3 cellular contexts compared by ENCODE assay signal in genomic region chr11:45180888-45181594, GRCh38.
TF ChIP-seq lines count a peak whose summit lies in the region.

No MANE protein-coding gene starts in this region.

TF ChIP-seq in A549, 52 proteins besides CTCF, POLR2A, EP300 and RAD21 (continues in another document):
- TF ChIP-seq BHLHE40 (IDR thresholded peaks at IDR 0.05; ENCODE audit: low read depth, low read length), result no peak
- TF ChIP-seq SREBF2 (IDR thresholded peaks at IDR 0.05), result no peak
- TF ChIP-seq SMC3 (IDR thresholded peaks at IDR 0.05), result no peak
- TF ChIP-seq RNF2 (IDR thresholded peaks at IDR 0.05; ENCODE audit: borderline replicate concordance, low read depth), result no peak
- no peak for TF ChIP-seq PBX3 (IDR thresholded peaks at IDR 0.05)
- TF ChIP-seq FOXS1 (CRISPR knock-in tag; IDR thresholded peaks at IDR 0.05), result no peak
- TF ChIP-seq JUNB (IDR thresholded peaks at IDR 0.05), result no peak
- TF ChIP-seq TFCP2L1 (CRISPR knock-in tag; IDR thresholded peaks at IDR 0.05), result no peak
- no peak for TF ChIP-seq HMGXB4 (CRISPR knock-in tag; IDR thresholded peaks at IDR 0.05; ENCODE audit: borderline replicate concordance)
- no peak for TF ChIP-seq HDAC2 (IDR thresholded peaks at IDR 0.05)
- no peak for TF ChIP-seq CHD4 (IDR thresholded peaks at IDR 0.05; ENCODE audit: borderline replicate concordance)
- TF ChIP-seq USF2 (IDR thresholded peaks at IDR 0.05), result no peak
- TF ChIP-seq RFX5 (IDR thresholded peaks at IDR 0.05), result no peak
- TF ChIP-seq TP53 (CRISPR knock-in tag; IDR thresholded peaks at IDR 0.05), result no peak
- TF ChIP-seq FOSL2 (IDR thresholded peaks at IDR 0.05), result no peak
- TF ChIP-seq FOSL2 (CRISPR knock-in tag; IDR thresholded peaks at IDR 0.05), result peak; percentile 86
- no peak for TF ChIP-seq BCL3 (IDR thresholded peaks at IDR 0.05)
- no peak for TF ChIP-seq PHF8 (IDR thresholded peaks at IDR 0.05; ENCODE audit: borderline replicate concordance, low read depth)
- no peak for TF ChIP-seq ZC3H11A (IDR thresholded peaks at IDR 0.05)
- TF ChIP-seq ZNF302 (CRISPR knock-in tag; IDR thresholded peaks at IDR 0.05), result no peak
- TF ChIP-seq RARB (CRISPR knock-in tag; IDR thresholded peaks at IDR 0.05), result no peak
- TF ChIP-seq MYC (IDR thresholded peaks at IDR 0.05; ENCODE audit: borderline replicate concordance, low read length), result 0 out of 2 replicates have a peak, but pooled peaks have one; percentile 31
- 0 out of 2 replicates have a peak, but pooled peaks have one; percentile 41 for TF ChIP-seq MAZ (IDR thresholded peaks at IDR 0.05; ENCODE audit: borderline replicate concordance, low read depth, low read length)

TF ChIP-seq in HCT116, 20 proteins besides CTCF, POLR2A, EP300 and RAD21:
- TF ChIP-seq REST (IDR thresholded peaks at IDR 0.05; ENCODE audit: low read depth) (no peak), SRF (IDR thresholded peaks at IDR 0.05; ENCODE audit: low read depth) (no peak), EZH2 (IDR thresholded peaks at IDR 0.05) (no peak), ELF1 (IDR thresholded peaks at IDR 0.05; ENCODE audit: borderline replicate concordance, low read depth) (no peak), JUND (IDR thresholded peaks at IDR 0.05) (no peak; the same call in 1 of the 2 replicates), TCF7L2 (IDR thresholded peaks at IDR 0.05; ENCODE audit: borderline replicate concordance, extremely low read depth, insufficient read depth, insufficient read length) (no peak), SIN3A (IDR thresholded peaks at IDR 0.05; ENCODE audit: low read depth) (no peak), ZFX (IDR thresholded peaks at IDR 0.05) (peak; percentile 54), CEBPB (IDR thresholded peaks at IDR 0.05; ENCODE audit: low read depth) (no peak), EGR1 (IDR thresholded peaks at IDR 0.05; ENCODE audit: low read depth) (no peak), ZNF274 (IDR thresholded peaks at IDR 0.05; ENCODE audit: low read depth, low read length) (no peak), MAX (IDR thresholded peaks at IDR 0.05) (peak; percentile 75), POLR2AphosphoS5 (IDR thresholded peaks at IDR 0.05; ENCODE audit: low read depth, low read length) (peak; percentile 65), SP1 (IDR thresholded peaks at IDR 0.05; ENCODE audit: low read depth) (0 out of 2 replicates have a peak, but pooled peaks have one; percentile 27), YY1 (IDR thresholded peaks at IDR 0.05; ENCODE audit: extremely low read depth, insufficient replicate concordance, low read depth, low read length) (no peak), FOSL1 (IDR thresholded peaks at IDR 0.05; ENCODE audit: low read depth) (peak; percentile 48; the same call in 1 of the 2 replicates), EZH2phosphoT487 (IDR thresholded peaks at IDR 0.05; ENCODE audit: borderline replicate concordance) (no peak), ZBTB33 (IDR thresholded peaks at IDR 0.05; ENCODE audit: extremely low read depth, insufficient replicate concordance, low read length) (no peak), CBX3 (IDR thresholded peaks at IDR 0.05; ENCODE audit: low read depth) (no peak), ATF3 (IDR thresholded peaks at IDR 0.05) (no peak)

TF ChIP-seq in HepG2, 621 proteins besides CTCF, POLR2A, EP300 and RAD21 (continues in another document):
- no peak for TF ChIP-seq ZNF383 (CRISPR knock-in tag; IDR thresholded peaks at IDR 0.05; ENCODE audit: borderline replicate concordance)
- TF ChIP-seq TMF1 (CRISPR knock-in tag; IDR thresholded peaks at IDR 0.05; ENCODE audit: low read depth), result no peak
- TF ChIP-seq MAZ (IDR thresholded peaks at IDR 0.05; ENCODE audit: borderline replicate concordance, low read depth, low read length), result no peak
- no peak; the same call in 1 of the 2 replicates for TF ChIP-seq MAZ (CRISPR knock-in tag; IDR thresholded peaks at IDR 0.05; ENCODE audit: low read depth)
- peak; percentile 65 for TF ChIP-seq DMAP1 (CRISPR knock-in tag; IDR thresholded peaks at IDR 0.05)
- TF ChIP-seq ZNF260 (CRISPR knock-in tag; IDR thresholded peaks at IDR 0.05; ENCODE audit: borderline replicate concordance, low read depth), result no peak
- TF ChIP-seq KDM4B (CRISPR knock-in tag; IDR thresholded peaks at IDR 0.05), result no peak
- TF ChIP-seq ZNF639 (CRISPR knock-in tag; conservative IDR thresholded peaks at IDR 0.05), result no peak
- no peak for TF ChIP-seq FOXO4 (CRISPR knock-in tag; conservative IDR thresholded peaks at IDR 0.05)
- TF ChIP-seq PCBP2 (optimal IDR thresholded peaks at IDR 0.05; ENCODE audit: low read depth, low read length, poor library complexity, severe bottlenecking), result no peak
- TF ChIP-seq NCOA5 (CRISPR knock-in tag; IDR thresholded peaks at IDR 0.05), result no peak
- no peak for TF ChIP-seq JARID2 (CRISPR knock-in tag; IDR thresholded peaks at IDR 0.05; ENCODE audit: insufficient replicate concordance)
- TF ChIP-seq ZNF607 (CRISPR knock-in tag; IDR thresholded peaks at IDR 0.05; ENCODE audit: borderline replicate concordance), result no peak
- TF ChIP-seq HOMEZ (CRISPR knock-in tag; IDR thresholded peaks at IDR 0.05; ENCODE audit: low read depth), result no peak
- TF ChIP-seq ZBTB3 (CRISPR knock-in tag; IDR thresholded peaks at IDR 0.05; ENCODE audit: borderline replicate concordance, low read depth), result no peak
- TF ChIP-seq MEF2D (CRISPR knock-in tag; IDR thresholded peaks at IDR 0.05), result 0 out of 2 replicates have a peak, but pooled peaks have one; percentile 54
- TF ChIP-seq ZNF318 (CRISPR knock-in tag; IDR thresholded peaks at IDR 0.05), result no peak
- peak; percentile 42 for TF ChIP-seq ZNF781 (CRISPR knock-in tag; IDR thresholded peaks at IDR 0.05; ENCODE audit: borderline replicate concordance, not compliant biosample characterization)
- TF ChIP-seq ZNF691 (CRISPR knock-in tag; IDR thresholded peaks at IDR 0.05; ENCODE audit: borderline replicate concordance, low read depth), result no peak
- TF ChIP-seq NR2C2 (CRISPR knock-in tag; IDR thresholded peaks at IDR 0.05; ENCODE audit: borderline replicate concordance), result peak; percentile 33; the same call in 1 of the 2 replicates
- TF ChIP-seq PAWR (CRISPR knock-in tag; IDR thresholded peaks at IDR 0.05; ENCODE audit: borderline replicate concordance), result no peak
- TF ChIP-seq JDP2 (CRISPR knock-in tag; IDR thresholded peaks at IDR 0.05; ENCODE audit: borderline replicate concordance), result no peak
- TF ChIP-seq ZSCAN21 (CRISPR knock-in tag; IDR thresholded peaks at IDR 0.05; ENCODE audit: borderline replicate concordance), result no peak
- no peak for TF ChIP-seq ZNF510 (CRISPR knock-in tag; IDR thresholded peaks at IDR 0.05; ENCODE audit: low read depth)
- TF ChIP-seq SETDB1 (CRISPR knock-in tag; IDR thresholded peaks at IDR 0.05; ENCODE audit: borderline replicate concordance), result no peak
- TF ChIP-seq ZNF670 (CRISPR knock-in tag; IDR thresholded peaks at IDR 0.05; ENCODE audit: borderline replicate concordance), result no peak
- TF ChIP-seq TIGD3 (CRISPR knock-in tag; IDR thresholded peaks at IDR 0.05; ENCODE audit: borderline replicate concordance), result no peak
- TF ChIP-seq ZNF451 (CRISPR knock-in tag; IDR thresholded peaks at IDR 0.05), result no peak
- TF ChIP-seq ESRRA (CRISPR knock-in tag; IDR thresholded peaks at IDR 0.05; ENCODE audit: low read depth), result no peak
- TF ChIP-seq ZNF34 (CRISPR knock-in tag; IDR thresholded peaks at IDR 0.05; ENCODE audit: borderline replicate concordance), result no peak
